In the genomic region with DNA sequence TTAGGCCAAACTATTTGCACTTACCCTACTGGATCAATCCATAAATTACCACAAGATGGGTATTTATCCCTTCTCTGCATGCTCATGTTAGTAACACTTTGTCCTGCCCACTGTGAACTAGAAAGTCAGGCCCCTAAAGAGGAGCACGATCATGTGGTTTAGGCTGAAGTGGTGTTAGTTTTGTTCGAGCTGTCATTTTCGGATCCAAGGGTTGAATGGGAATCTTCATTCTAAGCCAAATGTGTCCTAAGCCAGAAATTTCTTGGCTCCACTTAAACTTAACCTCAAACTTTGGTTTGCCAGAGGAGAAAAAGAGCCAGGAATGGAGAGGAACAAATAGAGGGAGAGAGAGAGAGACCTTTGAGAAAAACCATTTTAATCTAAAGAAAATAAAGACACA, we compare ENCODE assay signal across 27 cellular contexts.
DNase-seq lines count a peak whose midpoint lies in the region; ATAC-seq and TF ChIP-seq lines count a peak whose summit lies in the region.
"Had no signal": no experiment of that assay in that cellular context is flagged by ENCODE, and none has a peak within 500 bp of the region (broad histone marks: within the 10 kb centered on the region; RNA-seq: fewer than 3 reads in every experiment).

No MANE protein-coding gene starts in this region.

- H3K27me3 ChIP-seq in breast epithelium (no peaks in the 10 kb centered on the region), gastroesophageal sphincter (no peaks in the 10 kb centered on the region), right lobe of liver (no peaks in the 10 kb centered on the region), aorta (ENCODE audit: control insufficient read depth in 1 of 2, insufficient read depth in 2 of 2, low read length in 1 of 2) (no peaks in the 10 kb centered on the region), endodermal cell (ENCODE audit: control insufficient read depth, insufficient read depth, low read length, poor library complexity, severe bottlenecking) (no peaks in the 10 kb centered on the region)
- H3K27me3 ChIP-seq: cardiac muscle cell, spleen, upper lobe of right lung had no signal

- H3K4me1 ChIP-seq in breast epithelium = no peaks in the 10 kb centered on the region
- peaks cover 7 to 41% (median 13%) of the 10 kb centered on the region in 3 donors for H3K4me1 ChIP-seq in gastroesophageal sphincter
- H3K4me1 ChIP-seq in right lobe of liver = peaks cover 0 to 26% (median 0%) of the 10 kb centered on the region in 4 donors
- H3K4me1 ChIP-seq in aorta (ENCODE audit: control insufficient read depth in 1 of 2, insufficient read depth in 2 of 2, low read length in 2 of 2) = peaks cover 0 to 8% of the 10 kb centered on the region in 2 donors
- no peaks in the 10 kb centered on the region for H3K4me1 ChIP-seq in endodermal cell (ENCODE audit: control insufficient read depth, insufficient read depth, low read length)
- H3K4me1 ChIP-seq: prostate gland, spleen had no signal

- H3K4me3 ChIP-seq in breast epithelium (no peak overlapping the region), gastroesophageal sphincter (no peak overlapping the region), right lobe of liver (no peak overlapping the region), aorta (ENCODE audit: low read length in 2 of 2) (no peak overlapping the region), endodermal cell (ENCODE audit: low read length) (no peak overlapping the region)
- H3K4me3 ChIP-seq: cardiac muscle cell, GM12878, GM23338, prostate gland, spleen, upper lobe of right lung had no signal

- no peaks in the 10 kb centered on the region for H3K36me3 ChIP-seq in breast epithelium
- no peaks in the 10 kb centered on the region for H3K36me3 ChIP-seq in gastroesophageal sphincter
- no peaks in the 10 kb centered on the region for H3K36me3 ChIP-seq in right lobe of liver
- no peaks in the 10 kb centered on the region for H3K36me3 ChIP-seq in aorta (ENCODE audit: control insufficient read depth in 1 of 2, insufficient read depth in 2 of 2, low read length in 1 of 2)
- no peaks in the 10 kb centered on the region for H3K36me3 ChIP-seq in endodermal cell (ENCODE audit: control insufficient read depth, insufficient read depth, low read length)
- H3K36me3 ChIP-seq: cardiac muscle cell, prostate gland, spleen, upper lobe of right lung had no signal

- ATAC-seq in gastroesophageal sphincter (peak; percentile 49), right lobe of liver (peak; percentile 73 to 89 (median 82)), aorta (ENCODE audit: low FRiP score) (peak; percentile 59), GM19467 (IDR thresholded peaks at IDR 0.05; ENCODE audit: unreplicated experiment) (no peak)
- no peak for ATAC-seq in activated CD8-positive, alpha-beta T cell treated with anti-CD3 and anti-CD28 coated beads, Interleukin-2, amount 10 ng/mL, durations not matched to agents 7 days and 5 days
- ATAC-seq: activated T-helper 17 cell treated with anti-CD3 and anti-CD28 coated beads, Interleukin-2, amount 50 U/mL, for 72 hours; GM12878; GM23338; upper lobe of right lung had no signal

- no peaks in the 10 kb centered on the region for H3K27me3 Mint-ChIP-seq in MCF 10A (ENCODE audit: insufficient read depth, unreplicated experiment)
- H3K27me3 Mint-ChIP-seq in activated CD8-positive, alpha-beta T cell treated with anti-CD3 and anti-CD28 coated beads, Interleukin-2, amount 10 ng/mL, durations not matched to agents 7 days and 5 days (ENCODE audit: low read depth) = no peaks in the 10 kb centered on the region
- no peaks in the 10 kb centered on the region for H3K27me3 Mint-ChIP-seq in endodermal cell (ENCODE audit: insufficient read depth)
- H3K27me3 Mint-ChIP-seq: activated naive CD8-positive, alpha-beta T cell treated with anti-CD3 and anti-CD28 coated beads, Interleukin-2, amount 10 ng/mL, durations not matched to agents 7 days and 5 days; activated T-helper 17 cell treated with anti-CD3 and anti-CD28 coated beads, Interleukin-2, amount 50 U/mL, for 72 hours; IgD-negative memory B cell had no signal

- TF ChIP-seq EP300 in gastroesophageal sphincter (IDR thresholded peaks at IDR 0.05) = no peak

- TF ChIP-seq POLR2A in breast epithelium (IDR thresholded peaks at IDR 0.05) = no peak
- TF ChIP-seq POLR2A in gastroesophageal sphincter (IDR thresholded peaks at IDR 0.05) = no peak
- no peak for TF ChIP-seq POLR2A in right lobe of liver (IDR thresholded peaks at IDR 0.05)

- no peak overlapping the region for H3K4me3 Mint-ChIP-seq in MCF 10A (ENCODE audit: unreplicated experiment)
- no peak overlapping the region for H3K4me3 Mint-ChIP-seq in activated CD8-positive, alpha-beta T cell treated with anti-CD3 and anti-CD28 coated beads, Interleukin-2, amount 10 ng/mL, durations not matched to agents 7 days and 5 days
- H3K4me3 Mint-ChIP-seq in endodermal cell = no peak overlapping the region
- H3K4me3 Mint-ChIP-seq: activated naive CD8-positive, alpha-beta T cell treated with anti-CD3 and anti-CD28 coated beads, Interleukin-2, amount 10 ng/mL, durations not matched to agents 7 days and 5 days; activated T-helper 17 cell treated with anti-CD3 and anti-CD28 coated beads, Interleukin-2, amount 50 U/mL, for 72 hours; GM23338; IgD-negative memory B cell; neural crest cell had no signal

- H3K36me3 Mint-ChIP-seq in MCF 10A (ENCODE audit: insufficient read depth, unreplicated experiment) = no peaks in the 10 kb centered on the region
- H3K36me3 Mint-ChIP-seq in activated CD8-positive, alpha-beta T cell treated with anti-CD3 and anti-CD28 coated beads, Interleukin-2, amount 10 ng/mL, durations not matched to agents 7 days and 5 days (ENCODE audit: low read depth) = no peaks in the 10 kb centered on the region
- peaks cover 15% of the 10 kb centered on the region for H3K36me3 Mint-ChIP-seq in endodermal cell (ENCODE audit: low read depth)
- H3K36me3 Mint-ChIP-seq: activated naive CD8-positive, alpha-beta T cell treated with anti-CD3 and anti-CD28 coated beads, Interleukin-2, amount 10 ng/mL, durations not matched to agents 7 days and 5 days; IgD-negative memory B cell had no signal

- intact Hi-C loops in breast epithelium (cut with DNase I; ENCODE audit: low total_unique reads) = no loop called here
- intact Hi-C loops in MCF 10A (cut with micrococcal nuclease) = no loop called here
- intact Hi-C loops in right lobe of liver (cut with DNase I) = no loop called here
- intact Hi-C loops in aorta (cut with DNase I) = no loop called here

- WGBS in gastroesophageal sphincter (ENCODE audit: low coverage in 1 of 2), 2 donors = 0 to 22% methylated on average over 3 of the region's 3 CpGs
- 24% methylated on average over 3 of the region's 3 CpGs for WGBS in right lobe of liver (ENCODE audit: insufficient coverage, low coverage, low lambda C conversion rate, missing lambda C conversion rate)
- 1 to 2% methylated on average over 3 of the region's 3 CpGs for WGBS in aorta, 2 donors
- 89% methylated on average over 3 of the region's 3 CpGs; no CpG with 5 or more reads in 1 of the 2 experiments for WGBS in endodermal cell (ENCODE audit: insufficient coverage in 1 of 2, insufficient read length in 1 of 2), 2 experiments

- CTCF ChIA-PET in MCF 10A (lab: Yijun Ruan, JAX) = no interaction called here
- CTCF ChIA-PET in activated CD8-positive, alpha-beta T cell treated with anti-CD3 and anti-CD28 coated beads, Interleukin-2, amount 10 ng/mL, durations not matched to agents 7 days and 5 days (lab: Charles Lee) = no interaction called here

- H3K4me1 Mint-ChIP-seq in MCF 10A (ENCODE audit: insufficient read depth, unreplicated experiment) (peaks cover 20% of the 10 kb centered on the region), endodermal cell (peaks cover 9% of the 10 kb centered on the region)
- no peaks in the 10 kb centered on the region for H3K4me1 Mint-ChIP-seq in activated CD8-positive, alpha-beta T cell treated with anti-CD3 and anti-CD28 coated beads, Interleukin-2, amount 10 ng/mL, durations not matched to agents 7 days and 5 days (ENCODE audit: low read depth)
- H3K4me1 Mint-ChIP-seq: activated naive CD8-positive, alpha-beta T cell treated with anti-CD3 and anti-CD28 coated beads, Interleukin-2, amount 10 ng/mL, durations not matched to agents 7 days and 5 days; activated T-helper 17 cell treated with anti-CD3 and anti-CD28 coated beads, Interleukin-2, amount 50 U/mL, for 72 hours; IgD-negative memory B cell had no signal

- POLR2A ChIA-PET in MCF 10A (lab: Yijun Ruan, JAX) = interaction anchor here (0.6 kb wide), 1 partner anchor 13 kb away, joined by 3 read pairs; no protein-coding TSS in a partner anchor
- POLR2A ChIA-PET in activated CD8-positive, alpha-beta T cell treated with anti-CD3 and anti-CD28 coated beads, Interleukin-2, amount 10 ng/mL, durations not matched to agents 7 days and 5 days (lab: Charles Lee) = no interaction called here

- DNase-seq in breast epithelium (ENCODE audit: low spot score in 2 of 2) = no peak
- DNase-seq in MCF 10A (ENCODE audit: unreplicated experiment) = no peak
- DNase-seq in right lobe of liver = no peak
- no peak for DNase-seq in aorta
- no peak for DNase-seq in activated CD8-positive, alpha-beta T cell treated with anti-CD3 and anti-CD28 coated beads, Interleukin-2, amount 10 ng/mL, durations not matched to agents 7 days and 5 days
- no peak for DNase-seq in endodermal cell
- DNase-seq: activated CD4-positive, alpha-beta T cell treated with anti-CD3 and anti-CD28 coated beads for 48 hours; activated naive CD8-positive, alpha-beta T cell treated with anti-CD3 and anti-CD28 coated beads, Interleukin-2, amount 10 ng/mL, durations not matched to agents 7 days and 5 days; AML-193; erythroblast; NCI-H1417 treated with DMSO at 0.1 percent for 48 hours; OCI-M1; SIG-M5; spleen; stimulated activated CD4-positive, alpha-beta T cell treated with anti-CD3 and anti-CD28 coated beads, Interleukin-4, amount 100 ng/mL, for 24 hours; T-helper 1 cell; upper lobe of right lung had no signal

- H3K27ac Mint-ChIP-seq in MCF 10A (ENCODE audit: low read depth, unreplicated experiment) (no peak overlapping the region), endodermal cell (no peak overlapping the region)
- no peak overlapping the region for H3K27ac Mint-ChIP-seq in activated CD8-positive, alpha-beta T cell treated with anti-CD3 and anti-CD28 coated beads, Interleukin-2, amount 10 ng/mL, durations not matched to agents 7 days and 5 days
- H3K27ac Mint-ChIP-seq: activated naive CD8-positive, alpha-beta T cell treated with anti-CD3 and anti-CD28 coated beads, Interleukin-2, amount 10 ng/mL, durations not matched to agents 7 days and 5 days; activated T-helper 17 cell treated with anti-CD3 and anti-CD28 coated beads, Interleukin-2, amount 50 U/mL, for 72 hours; GM23338; IgD-negative memory B cell had no signal

- H3K27ac ChIP-seq in breast epithelium (peak overlapping the region; percentile 3 to 20), gastroesophageal sphincter (peak overlapping the region; percentile 63 to 73 (median 68)), right lobe of liver (peak overlapping the region in 1 of 3 donors; percentile 2), aorta (ENCODE audit: low read depth in 1 of 2, low read length in 2 of 2) (no peak overlapping the region), endodermal cell (ENCODE audit: low read depth, low read length) (no peak overlapping the region)
- H3K27ac ChIP-seq: 22Rv1, cardiac muscle cell, prostate gland, spleen, upper lobe of right lung had no signal

- no peaks in the 10 kb centered on the region for H3K9me3 Mint-ChIP-seq in MCF 10A (ENCODE audit: unreplicated experiment)
- no peaks in the 10 kb centered on the region for H3K9me3 Mint-ChIP-seq in activated CD8-positive, alpha-beta T cell treated with anti-CD3 and anti-CD28 coated beads, Interleukin-2, amount 10 ng/mL, durations not matched to agents 7 days and 5 days (ENCODE audit: insufficient read depth)
- peaks cover 27% of the 10 kb centered on the region for H3K9me3 Mint-ChIP-seq in endodermal cell

- BruUV-seq in MCF 10A (replicated peaks; lab: Mats Ljungman, UMichigan) = no TSS peak

- TF ChIP-seq CTCF in breast epithelium (IDR thresholded peaks at IDR 0.05) (no peak), MCF 10A (IDR thresholded peaks at IDR 0.05; ENCODE audit: unreplicated experiment) (no peak), gastroesophageal sphincter (IDR thresholded peaks at IDR 0.05) (no peak), right lobe of liver (IDR thresholded peaks at IDR 0.05) (no peak), endodermal cell (conservative IDR thresholded peaks at IDR 0.05) (no peak)

- no peak overlapping the region for H3K9ac ChIP-seq in endodermal cell (ENCODE audit: extremely low read depth, low read length, poor library complexity, severe bottlenecking)

- no peaks in the 10 kb centered on the region for H3K9me3 ChIP-seq in breast epithelium
- H3K9me3 ChIP-seq in gastroesophageal sphincter = no peaks in the 10 kb centered on the region
- no peaks in the 10 kb centered on the region for H3K9me3 ChIP-seq in right lobe of liver
- H3K9me3 ChIP-seq in aorta (ENCODE audit: control insufficient read depth, low read length) = no peaks in the 10 kb centered on the region
- peaks cover 49% of the 10 kb centered on the region for H3K9me3 ChIP-seq in endodermal cell (ENCODE audit: control insufficient read depth, low read length)
- H3K9me3 ChIP-seq: prostate gland, upper lobe of right lung had no signal

Comparison
In these comparisons a context has a peak if more than half of its experiments do, and no peak if none do; other contexts are left out.
1. H3K27ac ChIP-seq: peak in breast epithelium (2 of 2) and gastroesophageal sphincter (4 of 4); none in aorta (0 of 2) and endodermal cell (single experiment).
2. ATAC-seq: peak in gastroesophageal sphincter (single experiment), right lobe of liver (4 of 4) and aorta (single experiment); none in activated CD8-positive, alpha-beta T cell treated with anti-CD3 and anti-CD28 coated beads, Interleukin-2, amount 10 ng/mL, durations not matched to agents 7 days and 5 days (single experiment) and GM19467 (single experiment).